In genomic region chr12:754238-754816, GRCh38 we compare ENCODE assay signal across 1 cellular context.
A peak's percentile ranks its signal among the peaks of the same experiment; 100 is the strongest.
TF ChIP-seq lines count a peak whose summit lies in the region.

No MANE protein-coding gene starts in this region.

TF ChIP-seq in HEK293, 187 proteins besides CTCF, POLR2A, EP300 and RAD21 (continued from another document):
- no peak for TF ChIP-seq ZBTB10 (tag by site-specific recombination; IDR thresholded peaks at IDR 0.05)
- TF ChIP-seq ZNF266 (tag by site-specific recombination; IDR thresholded peaks at IDR 0.05; ENCODE audit: low read depth) = no peak
- no peak for TF ChIP-seq ZNF223 (tag by site-specific recombination; IDR thresholded peaks at IDR 0.05)
- no peak for TF ChIP-seq SCRT1 (tag by site-specific recombination; IDR thresholded peaks at IDR 0.05; ENCODE audit: borderline replicate concordance)
- no peak for TF ChIP-seq ZNF571 (tag by site-specific recombination; IDR thresholded peaks at IDR 0.05)
- TF ChIP-seq ZNF621 (tag by site-specific recombination; IDR thresholded peaks at IDR 0.05) = no peak
- TF ChIP-seq IKZF3 (tag by site-specific recombination; IDR thresholded peaks at IDR 0.05) = peak; percentile 9; the same call in 1 of the 2 replicates
- TF ChIP-seq ZNF184 (tag by site-specific recombination; IDR thresholded peaks at IDR 0.05) = no peak
- TF ChIP-seq KLF7 (tag by site-specific recombination; IDR thresholded peaks at IDR 0.05; ENCODE audit: borderline replicate concordance) = no peak
- TF ChIP-seq ZBTB20 (tag by site-specific recombination; IDR thresholded peaks at IDR 0.05) = no peak
- TF ChIP-seq ZNF518A (tag by site-specific recombination; conservative IDR thresholded peaks at IDR 0.05; ENCODE audit: low read depth) = no peak
- no peak for TF ChIP-seq ZBTB8A (tag by site-specific recombination; IDR thresholded peaks at IDR 0.05)
- no peak for TF ChIP-seq ZNF610 (tag by site-specific recombination; IDR thresholded peaks at IDR 0.05; ENCODE audit: borderline replicate concordance)
- peak; percentile 91 for TF ChIP-seq PRDM1 (tag by site-specific recombination; IDR thresholded peaks at IDR 0.05)
- peak; percentile 97 for TF ChIP-seq ZNF18 (tag by site-specific recombination; IDR thresholded peaks at IDR 0.05)
- no peak for TF ChIP-seq GLIS2 (tag by site-specific recombination; IDR thresholded peaks at IDR 0.05)
- TF ChIP-seq ZNF302 (tag by site-specific recombination; IDR thresholded peaks at IDR 0.05; ENCODE audit: low read depth) = no peak
- no peak for TF ChIP-seq ZNF747 (tag by site-specific recombination; IDR thresholded peaks at IDR 0.05)
- TF ChIP-seq ZNF280D (tag by site-specific recombination; IDR thresholded peaks at IDR 0.05) = no peak
- TF ChIP-seq TCF7L2 (IDR thresholded peaks at IDR 0.05; ENCODE audit: borderline replicate concordance, low read depth, low read length) = no peak
- no peak for TF ChIP-seq ZNF239 (tag by site-specific recombination; IDR thresholded peaks at IDR 0.05)
- TF ChIP-seq OSR2 (tag by site-specific recombination; IDR thresholded peaks at IDR 0.05) = peak; percentile 31; the same call in 1 of the 2 replicates
- TF ChIP-seq ZNF521 (tag by site-specific recombination; IDR thresholded peaks at IDR 0.05) = no peak
TF ChIP-seq in HEK293: peak in this region for 5.
